Comparison of ENCODE assay signal across 1 cellular context in the genomic region with DNA sequence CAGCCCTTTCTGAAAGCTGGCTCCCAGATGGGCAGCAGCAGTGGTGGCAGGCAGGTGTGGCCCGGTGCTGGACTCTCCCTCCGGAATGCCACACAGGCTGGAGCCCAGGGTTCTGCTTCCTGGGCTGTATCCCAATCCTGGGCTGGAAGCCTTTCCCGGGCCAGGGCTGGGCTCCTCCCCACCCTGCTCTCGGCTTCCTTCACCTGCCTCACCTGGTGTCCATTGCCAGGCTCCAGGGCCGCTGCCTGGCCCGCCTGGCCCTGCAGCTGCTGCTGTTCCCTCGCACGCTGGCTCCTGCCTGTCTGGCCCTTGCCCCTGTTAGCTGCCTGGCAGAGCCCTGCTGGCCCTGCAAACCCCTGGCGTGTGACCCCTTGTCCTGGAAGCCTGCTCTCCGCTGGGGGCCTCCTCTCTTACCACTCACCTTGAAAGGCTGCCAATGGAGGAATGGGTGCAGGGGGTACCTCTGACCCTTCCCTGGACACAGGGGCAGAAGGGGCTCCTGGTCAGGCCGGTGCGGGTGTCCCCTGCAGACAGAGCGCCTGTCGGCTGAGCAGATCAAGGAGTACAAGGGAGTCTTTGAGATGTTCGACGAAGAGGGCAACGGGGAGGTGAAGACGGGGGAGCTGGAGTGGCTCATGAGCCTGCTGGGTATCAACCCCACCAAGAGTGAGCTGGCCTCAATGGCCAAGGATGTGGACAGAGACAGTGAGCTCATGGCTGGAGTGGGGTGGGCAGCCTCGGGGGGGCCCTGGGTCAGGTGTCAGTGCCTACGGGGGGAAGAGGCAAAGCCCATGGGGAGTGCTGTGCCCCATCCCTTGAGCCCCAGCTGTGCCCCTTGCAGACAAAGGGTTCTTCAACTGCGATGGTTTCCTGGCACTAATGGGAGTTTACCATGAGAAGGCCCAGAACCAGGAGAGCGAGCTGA.
TF ChIP-seq lines count a peak whose summit lies in the region.

No MANE protein-coding gene starts in this region.

TF ChIP-seq in WTC11, 78 proteins besides CTCF, POLR2A, EP300 and RAD21 (continued from another document):
- TF ChIP-seq, protein P1, sequence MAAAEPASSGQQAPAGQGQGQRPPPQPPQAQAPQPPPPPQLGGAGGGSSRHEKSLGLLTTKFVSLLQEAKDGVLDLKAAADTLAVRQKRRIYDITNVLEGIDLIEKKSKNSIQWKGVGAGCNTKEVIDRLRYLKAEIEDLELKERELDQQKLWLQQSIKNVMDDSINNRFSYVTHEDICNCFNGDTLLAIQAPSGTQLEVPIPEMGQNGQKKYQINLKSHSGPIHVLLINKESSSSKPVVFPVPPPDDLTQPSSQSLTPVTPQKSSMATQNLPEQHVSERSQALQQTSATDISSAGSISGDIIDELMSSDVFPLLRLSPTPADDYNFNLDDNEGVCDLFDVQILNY (CRISPR knock-in tag; IDR thresholded peaks at IDR 0.05) = no peak
- no peak for TF ChIP-seq ZNF396 (CRISPR knock-in tag; IDR thresholded peaks at IDR 0.05; ENCODE audit: borderline replicate concordance)
- TF ChIP-seq ZBTB21 (CRISPR knock-in tag; IDR thresholded peaks at IDR 0.05; ENCODE audit: borderline replicate concordance) = no peak
- no peak for TF ChIP-seq MXD4 (CRISPR knock-in tag; IDR thresholded peaks at IDR 0.05; ENCODE audit: borderline replicate concordance)
- TF ChIP-seq, protein P2, sequence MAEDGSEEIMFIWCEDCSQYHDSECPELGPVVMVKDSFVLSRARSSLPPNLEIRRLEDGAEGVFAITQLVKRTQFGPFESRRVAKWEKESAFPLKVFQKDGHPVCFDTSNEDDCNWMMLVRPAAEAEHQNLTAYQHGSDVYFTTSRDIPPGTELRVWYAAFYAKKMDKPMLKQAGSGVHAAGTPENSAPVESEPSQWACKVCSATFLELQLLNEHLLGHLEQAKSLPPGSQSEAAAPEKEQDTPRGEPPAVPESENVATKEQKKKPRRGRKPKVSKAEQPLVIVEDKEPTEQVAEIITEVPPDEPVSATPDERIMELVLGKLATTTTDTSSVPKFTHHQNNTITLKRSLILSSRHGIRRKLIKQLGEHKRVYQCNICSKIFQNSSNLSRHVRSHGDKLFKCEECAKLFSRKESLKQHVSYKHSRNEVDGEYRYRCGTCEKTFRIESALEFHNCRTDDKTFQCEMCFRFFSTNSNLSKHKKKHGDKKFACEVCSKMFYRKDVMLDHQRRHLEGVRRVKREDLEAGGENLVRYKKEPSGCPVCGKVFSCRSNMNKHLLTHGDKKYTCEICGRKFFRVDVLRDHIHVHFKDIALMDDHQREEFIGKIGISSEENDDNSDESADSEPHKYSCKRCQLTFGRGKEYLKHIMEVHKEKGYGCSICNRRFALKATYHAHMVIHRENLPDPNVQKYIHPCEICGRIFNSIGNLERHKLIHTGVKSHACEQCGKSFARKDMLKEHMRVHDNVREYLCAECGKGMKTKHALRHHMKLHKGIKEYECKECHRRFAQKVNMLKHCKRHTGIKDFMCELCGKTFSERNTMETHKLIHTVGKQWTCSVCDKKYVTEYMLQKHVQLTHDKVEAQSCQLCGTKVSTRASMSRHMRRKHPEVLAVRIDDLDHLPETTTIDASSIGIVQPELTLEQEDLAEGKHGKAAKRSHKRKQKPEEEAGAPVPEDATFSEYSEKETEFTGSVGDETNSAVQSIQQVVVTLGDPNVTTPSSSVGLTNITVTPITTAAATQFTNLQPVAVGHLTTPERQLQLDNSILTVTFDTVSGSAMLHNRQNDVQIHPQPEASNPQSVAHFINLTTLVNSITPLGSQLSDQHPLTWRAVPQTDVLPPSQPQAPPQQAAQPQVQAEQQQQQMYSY (CRISPR knock-in tag; IDR thresholded peaks at IDR 0.05) = peak; percentile 36; the same call in 1 of the 2 replicates
- TF ChIP-seq GABPB1 (CRISPR knock-in tag; IDR thresholded peaks at IDR 0.05) = no peak
